ENCODE assay signal across 8 cellular contexts in genomic region chr6:26595669-26596269, GRCh38. TPM values are rescaled to one million over a fixed set of nuclear protein-coding genes. Genes with fewer than 3 reads are reported as not detected.
DNase-seq lines count a peak whose midpoint lies in the region; ATAC-seq and TF ChIP-seq lines count a peak whose summit lies in the region.

No MANE protein-coding gene starts in this region.

- CTCF ChIA-PET in activated CD4-positive, alpha-beta memory T cell treated with anti-CD3 and anti-CD28 coated beads, Interleukin-2, amount 10 ng/mL, durations not matched to agents 7 days and 5 days (lab: Charles Lee), result interaction anchor here (0.6 to 2.5 kb wide), 41 partner anchors 8 to 1213 kb away, joined by 3 to 43 read pairs (median 4); partner anchors contain the start of genes HMGN4 and ZNF184

- peaks cover 25% of the 10 kb centered on the region for H3K36me3 Mint-ChIP-seq in activated CD4-positive, alpha-beta memory T cell treated with anti-CD3 and anti-CD28 coated beads, Interleukin-2, amount 10 ng/mL, durations not matched to agents 7 days and 5 days (ENCODE audit: low read depth)

- DNase-seq in HL-60 (ENCODE audit: low read depth in 1 of 2, low spot score in 1 of 2), result peak; percentile 82 to 90
- peak; percentile 82 for DNase-seq in NCI-H774 (lab: John Stamatoyannopoulos, UW)
- peak; percentile 88 for DNase-seq in activated CD4-positive, alpha-beta memory T cell treated with anti-CD3 and anti-CD28 coated beads, Interleukin-2, amount 10 ng/mL, durations not matched to agents 7 days and 5 days
- DNase-seq in effector CD8-positive, alpha-beta T cell (lab: John Stamatoyannopoulos, UW), result peak; percentile 81
- DNase-seq in lung microvascular endothelial cell (ENCODE audit: low read depth in 2 of 2), result peak; percentile 90 to 91
- DNase-seq in stimulated activated CD4-positive, alpha-beta T cell treated with anti-CD3 and anti-CD28 coated beads, TNF-alpha, amount 100 ng/mL, for 1 hour (ENCODE audit: low read depth in 3 of 3, low spot score in 1 of 3), result peak; percentile 59 to 86 (median 69)

- POLR2A ChIA-PET in activated CD4-positive, alpha-beta memory T cell treated with anti-CD3 and anti-CD28 coated beads, Interleukin-2, amount 10 ng/mL, durations not matched to agents 7 days and 5 days (lab: Charles Lee), result interaction anchor here (0.7 to 2.0 kb wide), 15 partner anchors 16 to 551 kb away, joined by 3 to 10 read pairs (median 4); a partner anchor contains a TSS

- H3K27ac ChIP-seq in C4-2B (peak overlapping the region; percentile 50), HL-60 (replicated peaks) (peak overlapping the region; percentile 91)

- peaks cover 38% of the 10 kb centered on the region for H3K27me3 Mint-ChIP-seq in activated CD4-positive, alpha-beta memory T cell treated with anti-CD3 and anti-CD28 coated beads, Interleukin-2, amount 10 ng/mL, durations not matched to agents 7 days and 5 days

- peak; percentile 46 for ATAC-seq in GM19372 (IDR thresholded peaks at IDR 0.05; ENCODE audit: low read depth, unreplicated experiment)

- peak; percentile 98 for TF ChIP-seq CTCF in C4-2B (conservative IDR thresholded peaks at IDR 0.05)
- TF ChIP-seq CTCF in HL-60 (IDR thresholded peaks at IDR 0.05; ENCODE audit: insufficient read depth, low read length), result peak; percentile 57

- H3K27me3 ChIP-seq in HL-60 (ENCODE audit: insufficient read depth, poor library complexity, severe bottlenecking), result no peaks in the 10 kb centered on the region

- no peak overlapping the region for H3K4me3 Mint-ChIP-seq in activated CD4-positive, alpha-beta memory T cell treated with anti-CD3 and anti-CD28 coated beads, Interleukin-2, amount 10 ng/mL, durations not matched to agents 7 days and 5 days

- no peaks in the 10 kb centered on the region for H3K9me3 Mint-ChIP-seq in activated CD4-positive, alpha-beta memory T cell treated with anti-CD3 and anti-CD28 coated beads, Interleukin-2, amount 10 ng/mL, durations not matched to agents 7 days and 5 days

- no peak overlapping the region for H3K27ac Mint-ChIP-seq in activated CD4-positive, alpha-beta memory T cell treated with anti-CD3 and anti-CD28 coated beads, Interleukin-2, amount 10 ng/mL, durations not matched to agents 7 days and 5 days

- peaks cover 37% of the 10 kb centered on the region for H3K4me1 Mint-ChIP-seq in activated CD4-positive, alpha-beta memory T cell treated with anti-CD3 and anti-CD28 coated beads, Interleukin-2, amount 10 ng/mL, durations not matched to agents 7 days and 5 days

- peak overlapping the region; percentile 52 for H3K4me3 ChIP-seq in HL-60 (replicated peaks; ENCODE audit: insufficient read depth, low read length)

RNA-seq across cellular contexts. Expression of gene ABT1, which starts 1.0 kb away (rescaled TPM):
- total RNA-seq in activated CD4-positive, alpha-beta memory T cell treated with anti-CD3 and anti-CD28 coated beads, Interleukin-2, amount 10 ng/mL, durations not matched to agents 7 days and 5 days, result 10 to 100 TPM; 26.3 to 26.8 TPM
- total RNA-seq in lung microvascular endothelial cell, result 15.7 and 21.4 TPM in 2 replicates

RNA-seq across cellular contexts. Expression of gene HMGN4, which starts 57.6 kb away (rescaled TPM):
- total RNA-seq in activated CD4-positive, alpha-beta memory T cell treated with anti-CD3 and anti-CD28 coated beads, Interleukin-2, amount 10 ng/mL, durations not matched to agents 7 days and 5 days, result 100 to 1,000 TPM; 108 to 109 TPM
- 45.5 and 52.4 TPM in 2 replicates for total RNA-seq in lung microvascular endothelial cell

Comparison
In these comparisons a context has a peak if more than half of its experiments do, and no peak if none do; other contexts are left out.
1. Peak in every context shown above with its lines: DNase-seq, ATAC-seq, H3K4me3 ChIP-seq and H3K27ac ChIP-seq.